12 cellular contexts compared by ENCODE assay signal in the genomic region with DNA sequence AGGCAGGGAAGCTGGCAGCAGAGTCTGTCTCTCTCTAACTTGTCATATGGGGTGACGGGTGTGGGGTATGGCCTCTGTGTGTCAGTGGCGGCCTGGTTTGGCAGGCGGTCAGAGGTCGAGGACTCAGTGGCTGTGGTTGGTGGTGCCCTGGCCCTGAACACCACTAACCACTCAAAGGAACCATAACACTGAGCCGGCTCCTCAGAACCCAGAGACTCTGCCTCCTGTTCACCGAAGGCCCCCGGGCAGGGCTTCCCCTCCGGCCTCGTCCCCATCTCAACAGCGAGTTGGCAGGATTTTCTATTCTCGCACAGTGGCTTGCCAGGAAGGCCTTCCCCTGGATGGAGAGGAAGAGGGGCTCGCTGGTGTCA. TPM values are rescaled to one million over a fixed set of nuclear protein-coding genes. Genes with fewer than 3 reads are reported as not detected.
DNase-seq lines count a peak whose midpoint lies in the region; ATAC-seq lines count a peak whose summit lies in the region.
"Had no signal": no experiment of that assay in that cellular context is flagged by ENCODE, and none has a peak within 500 bp of the region (broad histone marks: within the 10 kb centered on the region; RNA-seq: fewer than 3 reads in every experiment).

No MANE protein-coding gene starts in this region.

- peaks cover 43% of the 10 kb centered on the region for H3K4me1 ChIP-seq in CD4-positive, alpha-beta memory T cell (ENCODE audit: insufficient read depth, low read length)

- H3K36me3 ChIP-seq in CD4-positive, alpha-beta memory T cell (ENCODE audit: insufficient read depth, low read length), result no peaks in the 10 kb centered on the region

- no peaks in the 10 kb centered on the region for H3K9me3 ChIP-seq in CD4-positive, alpha-beta memory T cell (ENCODE audit: control insufficient read depth in 1 of 2, low read length in 2 of 2)

- no peaks in the 10 kb centered on the region for H3K27me3 ChIP-seq in CD4-positive, alpha-beta memory T cell (ENCODE audit: insufficient read depth, low read length)

- CTCF ChIA-PET in CD4-positive, alpha-beta memory T cell (lab: Charles Lee; ENCODE audit: partially characterized antibody), result interaction anchor here (0.8 to 6.4 kb wide), 4 partner anchors 47 to 160 kb away, joined by 3 to 138 read pairs (median 15); no protein-coding TSS in a partner anchor

- POLR2A ChIA-PET in CD4-positive, alpha-beta memory T cell (lab: Charles Lee; ENCODE audit: partially characterized antibody), result interaction anchor here (1.6 kb wide), 1 partner anchor 49 kb away, joined by 7 read pairs; no protein-coding TSS in a partner anchor

- peak; percentile 65 to 75 for ATAC-seq in natural killer cell treated with Interleukin-12 subunit alpha and Interleukin-12 subunit beta and Interleukin-15 and Interleukin-18, amount 100 ng/mL, for 72 hours
- ATAC-seq in GM21367 (IDR thresholded peaks at IDR 0.05; ENCODE audit: unreplicated experiment), result no peak

- H3K36me3 Mint-ChIP-seq in CD4-positive, alpha-beta memory T cell, result no peaks in the 10 kb centered on the region
- H3K36me3 Mint-ChIP-seq in IgD-negative memory B cell, result no peaks in the 10 kb centered on the region
- H3K36me3 Mint-ChIP-seq in activated naive CD8-positive, alpha-beta T cell treated with anti-CD3 and anti-CD28 coated beads for 36 hours, result peaks cover 1% of the 10 kb centered on the region
- H3K36me3 Mint-ChIP-seq in natural killer cell treated with Interleukin-12 subunit alpha and Interleukin-12 subunit beta and Interleukin-15 and Interleukin-18, amount 100 ng/mL, for 72 hours, result no peaks in the 10 kb centered on the region

- H3K9me3 Mint-ChIP-seq in CD4-positive, alpha-beta memory T cell, result no peaks in the 10 kb centered on the region
- H3K9me3 Mint-ChIP-seq in IgD-negative memory B cell, result no peaks in the 10 kb centered on the region
- no peaks in the 10 kb centered on the region for H3K9me3 Mint-ChIP-seq in activated naive CD8-positive, alpha-beta T cell treated with anti-CD3 and anti-CD28 coated beads for 36 hours
- no peaks in the 10 kb centered on the region for H3K9me3 Mint-ChIP-seq in natural killer cell treated with Interleukin-12 subunit alpha and Interleukin-12 subunit beta and Interleukin-15 and Interleukin-18, amount 100 ng/mL, for 72 hours
- H3K9me3 Mint-ChIP-seq: HFFc6 had no signal

- H3K27ac ChIP-seq in CD4-positive, alpha-beta memory T cell (ENCODE audit: low read depth, low read length), result no peak overlapping the region

- intact Hi-C loops in CD4-positive, alpha-beta memory T cell (cut with micrococcal nuclease), result loop anchor here (2.0 to 10.0 kb wide), 2 partner anchors 49 to 159 kb away; a partner anchor contains a TSS

- peak in 1 of 5 donors; percentile 3 for DNase-seq in CD4-positive, alpha-beta memory T cell
- no peak for DNase-seq in activated naive CD8-positive, alpha-beta T cell treated with anti-CD3 and anti-CD28 coated beads for 36 hours
- DNase-seq in natural killer cell treated with Interleukin-12 subunit alpha and Interleukin-12 subunit beta and Interleukin-15 and Interleukin-18, amount 100 ng/mL, for 72 hours (ENCODE audit: low spot score), result peak; percentile 72
- no peak for DNase-seq in stimulated activated CD4-positive, alpha-beta T cell treated with anti-CD3 and anti-CD28 coated beads, Interleukin-2, amount 100 ng/mL, for 48 hours
- no peak for DNase-seq in COLO668 (lab: John Stamatoyannopoulos, UW; ENCODE audit: unreplicated experiment)
- no peak for DNase-seq in D341Med (ENCODE audit: low spot score)
- DNase-seq: HFFc6, mesendoderm, NCI-H526 treated with DMSO at 0.1 percent for 48 hours had no signal

- peak overlapping the region in 4 of 7 donors; percentile 67 to 86 (median 80) for H3K27ac Mint-ChIP-seq in CD4-positive, alpha-beta memory T cell
- H3K27ac Mint-ChIP-seq in IgD-negative memory B cell, result peak overlapping the region; percentile 97 to 100 (median 100)
- peak overlapping the region; percentile 76 for H3K27ac Mint-ChIP-seq in activated naive CD8-positive, alpha-beta T cell treated with anti-CD3 and anti-CD28 coated beads for 36 hours
- peak overlapping the region; percentile 68 to 86 for H3K27ac Mint-ChIP-seq in natural killer cell treated with Interleukin-12 subunit alpha and Interleukin-12 subunit beta and Interleukin-15 and Interleukin-18, amount 100 ng/mL, for 72 hours
- H3K27ac Mint-ChIP-seq: HFFc6 had no signal

- peak overlapping the region in 1 of 8 donors; percentile 13 for H3K4me3 Mint-ChIP-seq in CD4-positive, alpha-beta memory T cell
- peak overlapping the region; percentile 72 to 96 (median 92) for H3K4me3 Mint-ChIP-seq in IgD-negative memory B cell
- H3K4me3 Mint-ChIP-seq in activated naive CD8-positive, alpha-beta T cell treated with anti-CD3 and anti-CD28 coated beads for 36 hours, result peak overlapping the region; percentile 56
- H3K4me3 Mint-ChIP-seq in natural killer cell treated with Interleukin-12 subunit alpha and Interleukin-12 subunit beta and Interleukin-15 and Interleukin-18, amount 100 ng/mL, for 72 hours, result peak overlapping the region; percentile 82
- H3K4me3 Mint-ChIP-seq: HFFc6 had no signal

- H3K27me3 Mint-ChIP-seq in CD4-positive, alpha-beta memory T cell, result no peaks in the 10 kb centered on the region
- H3K27me3 Mint-ChIP-seq in IgD-negative memory B cell, result no peaks in the 10 kb centered on the region
- H3K27me3 Mint-ChIP-seq in activated naive CD8-positive, alpha-beta T cell treated with anti-CD3 and anti-CD28 coated beads for 36 hours, result no peaks in the 10 kb centered on the region
- peaks cover 0 to 2% of the 10 kb centered on the region in 2 donors for H3K27me3 Mint-ChIP-seq in natural killer cell treated with Interleukin-12 subunit alpha and Interleukin-12 subunit beta and Interleukin-15 and Interleukin-18, amount 100 ng/mL, for 72 hours

- no peak overlapping the region for H3K4me3 ChIP-seq in CD4-positive, alpha-beta memory T cell (ENCODE audit: low read length in 2 of 2)

- H3K4me1 Mint-ChIP-seq in CD4-positive, alpha-beta memory T cell, result peaks cover 15 to 56% (median 37%) of the 10 kb centered on the region in 4 donors
- H3K4me1 Mint-ChIP-seq in IgD-negative memory B cell, result peaks cover 36 to 55% (median 52%) of the 10 kb centered on the region in 3 donors
- peaks cover 40% of the 10 kb centered on the region for H3K4me1 Mint-ChIP-seq in activated naive CD8-positive, alpha-beta T cell treated with anti-CD3 and anti-CD28 coated beads for 36 hours
- H3K4me1 Mint-ChIP-seq in natural killer cell treated with Interleukin-12 subunit alpha and Interleukin-12 subunit beta and Interleukin-15 and Interleukin-18, amount 100 ng/mL, for 72 hours (ENCODE audit: low read depth in 2 of 2), result peaks cover 30 to 36% of the 10 kb centered on the region in 2 donors

RNA-seq across cellular contexts. Expression of a gene that starts 0.6 kb away (rescaled TPM):
- total RNA-seq in CD4-positive, alpha-beta memory T cell, result not detected
- polyA plus RNA-seq in CD4-positive, alpha-beta memory T cell, result not detected
- polyA plus RNA-seq in IgD-negative memory B cell, result 2.4 TPM
- total RNA-seq in activated naive CD8-positive, alpha-beta T cell treated with anti-CD3 and anti-CD28 coated beads for 36 hours, result under 1 TPM; 0.45 to 0.54 TPM
- 1 to 10 TPM; 3.9 TPM for total RNA-seq in natural killer cell treated with Interleukin-12 subunit alpha and Interleukin-12 subunit beta and Interleukin-15 and Interleukin-18, amount 100 ng/mL, for 72 hours
- total RNA-seq: M059J had no signal

RNA-seq across cellular contexts. Expression of a gene that starts 22.8 kb away (rescaled TPM):
- 1 to 10 TPM; 3.5 TPM for total RNA-seq in CD4-positive, alpha-beta memory T cell
- polyA plus RNA-seq in CD4-positive, alpha-beta memory T cell, result 1 to 10 TPM in 1 of 2 donors, under 1 TPM in 1; 0.18 to 2.6 TPM
- 0.53 TPM for polyA plus RNA-seq in IgD-negative memory B cell
- 1 to 10 TPM; 4.8 to 5.0 TPM for total RNA-seq in activated naive CD8-positive, alpha-beta T cell treated with anti-CD3 and anti-CD28 coated beads for 36 hours
- total RNA-seq in natural killer cell treated with Interleukin-12 subunit alpha and Interleukin-12 subunit beta and Interleukin-15 and Interleukin-18, amount 100 ng/mL, for 72 hours, result 1 to 10 TPM; 1.5 to 3.3 TPM

RNA-seq across cellular contexts. Expression of a gene that starts 48.6 kb away (rescaled TPM):
- 100 to 1,000 TPM; 157 to 177 TPM for total RNA-seq in CD4-positive, alpha-beta memory T cell
- 10 to 100 TPM; 34.4 to 89.0 TPM for polyA plus RNA-seq in CD4-positive, alpha-beta memory T cell
- polyA plus RNA-seq in IgD-negative memory B cell, result 155 TPM
- total RNA-seq in activated naive CD8-positive, alpha-beta T cell treated with anti-CD3 and anti-CD28 coated beads for 36 hours, result 10 to 100 TPM; 85.7 to 89.9 TPM
- total RNA-seq in natural killer cell treated with Interleukin-12 subunit alpha and Interleukin-12 subunit beta and Interleukin-15 and Interleukin-18, amount 100 ng/mL, for 72 hours, result 100 to 1,000 TPM; 125 to 234 TPM
